1 cellular context compared by ENCODE assay signal in the genomic region with DNA sequence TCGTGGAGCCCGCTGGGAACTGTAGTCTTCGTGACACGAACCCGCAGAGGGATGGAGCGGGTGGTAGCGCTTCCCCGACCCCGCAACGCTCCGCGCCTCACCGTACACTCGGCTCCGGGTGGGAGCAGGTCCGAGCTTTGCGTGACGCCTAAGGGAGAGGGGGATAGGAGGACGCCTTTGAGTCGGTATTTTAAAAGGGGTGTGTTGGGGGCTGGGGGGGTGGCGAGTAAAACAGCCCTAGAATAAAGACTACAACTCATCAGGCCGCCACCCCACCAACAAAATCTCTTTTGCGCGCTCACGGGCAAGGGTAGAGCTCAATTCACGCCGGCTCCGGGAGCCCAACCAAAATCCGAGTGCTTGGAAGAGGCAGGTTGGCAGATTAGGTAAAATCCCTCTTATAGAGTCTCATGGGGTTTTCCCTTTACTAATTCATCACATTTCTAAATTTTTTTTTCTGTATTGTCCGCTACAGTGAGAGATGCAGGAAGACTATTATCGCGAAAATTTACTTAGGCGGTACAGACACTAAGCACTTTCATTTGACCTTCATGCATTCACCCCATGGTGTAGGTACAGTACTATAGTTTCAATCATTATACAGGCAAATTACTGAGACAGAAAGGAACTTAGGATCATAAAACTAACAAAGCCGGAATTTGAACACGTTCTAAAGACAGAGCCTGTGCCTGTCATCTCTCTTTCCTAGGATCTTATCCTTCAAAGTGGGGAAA.
TF ChIP-seq lines count a peak whose summit lies in the region.

No MANE protein-coding gene starts in this region.

TF ChIP-seq in SK-N-SH treated with all-trans-retinoic acid at 6 μM for 48 hours, 23 proteins besides CTCF, POLR2A, EP300 and RAD21 (continued from another document):
- TF ChIP-seq, protein P1, sequence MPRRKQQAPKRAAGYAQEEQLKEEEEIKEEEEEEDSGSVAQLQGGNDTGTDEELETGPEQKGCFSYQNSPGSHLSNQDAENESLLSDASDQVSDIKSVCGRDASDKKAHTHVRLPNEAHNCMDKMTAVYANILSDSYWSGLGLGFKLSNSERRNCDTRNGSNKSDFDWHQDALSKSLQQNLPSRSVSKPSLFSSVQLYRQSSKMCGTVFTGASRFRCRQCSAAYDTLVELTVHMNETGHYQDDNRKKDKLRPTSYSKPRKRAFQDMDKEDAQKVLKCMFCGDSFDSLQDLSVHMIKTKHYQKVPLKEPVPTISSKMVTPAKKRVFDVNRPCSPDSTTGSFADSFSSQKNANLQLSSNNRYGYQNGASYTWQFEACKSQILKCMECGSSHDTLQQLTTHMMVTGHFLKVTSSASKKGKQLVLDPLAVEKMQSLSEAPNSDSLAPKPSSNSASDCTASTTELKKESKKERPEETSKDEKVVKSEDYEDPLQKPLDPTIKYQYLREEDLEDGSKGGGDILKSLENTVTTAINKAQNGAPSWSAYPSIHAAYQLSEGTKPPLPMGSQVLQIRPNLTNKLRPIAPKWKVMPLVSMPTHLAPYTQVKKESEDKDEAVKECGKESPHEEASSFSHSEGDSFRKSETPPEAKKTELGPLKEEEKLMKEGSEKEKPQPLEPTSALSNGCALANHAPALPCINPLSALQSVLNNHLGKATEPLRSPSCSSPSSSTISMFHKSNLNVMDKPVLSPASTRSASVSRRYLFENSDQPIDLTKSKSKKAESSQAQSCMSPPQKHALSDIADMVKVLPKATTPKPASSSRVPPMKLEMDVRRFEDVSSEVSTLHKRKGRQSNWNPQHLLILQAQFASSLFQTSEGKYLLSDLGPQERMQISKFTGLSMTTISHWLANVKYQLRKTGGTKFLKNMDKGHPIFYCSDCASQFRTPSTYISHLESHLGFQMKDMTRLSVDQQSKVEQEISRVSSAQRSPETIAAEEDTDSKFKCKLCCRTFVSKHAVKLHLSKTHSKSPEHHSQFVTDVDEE (CRISPR knock-in tag; IDR thresholded peaks at IDR 0.05) = peak; percentile 2; the same call in 1 of the 2 replicates
